In the genomic region with DNA sequence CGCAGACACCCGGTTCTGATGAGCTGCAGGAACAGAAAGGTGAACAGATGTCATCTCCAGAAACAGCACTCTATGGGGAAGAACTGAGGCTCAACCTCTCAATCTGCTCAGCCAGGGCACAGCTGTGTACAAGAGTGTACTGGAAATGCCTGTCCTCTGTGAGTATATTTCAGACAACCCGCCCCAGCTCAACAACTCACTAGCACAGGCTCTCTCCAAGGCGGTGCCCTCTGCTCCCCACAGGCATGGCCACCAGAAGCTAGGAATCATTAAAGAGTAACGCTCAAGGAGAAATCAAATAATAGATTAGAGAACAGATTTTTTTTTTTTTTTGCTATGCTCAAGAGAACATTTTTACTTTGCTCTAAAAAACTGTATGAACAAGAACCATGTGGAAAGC, we compare ENCODE assay signal across 16 cellular contexts.
"Had no signal": no experiment of that assay in that cellular context is flagged by ENCODE, and none has a peak within 500 bp of the region (broad histone marks: within the 10 kb centered on the region; RNA-seq: fewer than 3 reads in every experiment).

No MANE protein-coding gene starts in this region.

- H3K27me3 Mint-ChIP-seq: central memory CD8-positive, alpha-beta T cell; type B pancreatic cell had no signal

- H3K9me3 Mint-ChIP-seq: central memory CD8-positive, alpha-beta T cell; type B pancreatic cell had no signal

- H3K27me3 ChIP-seq: colonic mucosa, foreskin keratinocyte, ovary, stomach, testis had no signal

- H3K4me3 ChIP-seq: colonic mucosa, ovary, psoas muscle, skin epidermis, stomach, testis had no signal

- H3K9me3 ChIP-seq: colonic mucosa, ovary, psoas muscle, stomach, testis had no signal

- H3K4me1 ChIP-seq: colonic mucosa, psoas muscle, testis had no signal

- H3K27ac ChIP-seq: colonic mucosa, foreskin keratinocyte, ovary, psoas muscle, skin epidermis, stomach, testis, WERI-Rb-1 had no signal

- H3K27ac Mint-ChIP-seq: type B pancreatic cell had no signal

- H3K4me3 Mint-ChIP-seq: central memory CD8-positive, alpha-beta T cell; type B pancreatic cell had no signal

- H3K36me3 ChIP-seq: colonic mucosa, ovary had no signal

- ATAC-seq: foreskin keratinocyte, right cardiac atrium had no signal

- DNase-seq: activated CD4-positive, alpha-beta T cell treated with anti-CD3 and anti-CD28 coated beads for 4 hours; activated CD8-positive, alpha-beta memory T cell treated with anti-CD3 and anti-CD28 coated beads for 24 hours; activated CD8-positive, alpha-beta memory T cell treated with anti-CD3 and anti-CD28 coated beads, Interleukin-2, amount 50 U/mL, for 48 hours; activated naive CD4-positive, alpha-beta T cell; colonic mucosa; foreskin keratinocyte; hypothalamus; ovary; psoas muscle; right cardiac atrium; stomach; testis; WERI-Rb-1 had no signal
